9 cellular contexts compared by ENCODE assay signal in the genomic region with DNA sequence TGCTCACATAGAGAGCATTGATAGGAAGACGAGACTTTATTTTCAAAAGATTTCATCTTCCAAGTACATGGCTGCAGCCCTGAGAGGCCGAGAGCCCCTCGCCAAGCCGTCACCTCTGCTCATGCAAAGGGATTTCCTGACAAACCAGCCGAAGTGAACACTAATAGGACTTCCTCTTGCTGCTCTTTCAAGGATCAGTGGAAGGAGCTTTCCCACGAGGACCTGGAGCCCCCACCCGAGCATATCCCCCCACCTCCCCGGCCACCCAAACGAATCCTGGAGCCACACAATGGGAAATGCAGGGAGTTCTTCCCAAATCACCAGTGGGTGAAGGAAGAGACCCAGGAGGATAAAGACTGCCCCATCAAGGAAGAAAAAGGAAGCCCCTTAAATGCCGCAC.
"Had no signal": no experiment of that assay in that cellular context is flagged by ENCODE, and none has a peak within 500 bp of the region (broad histone marks: within the 10 kb centered on the region; RNA-seq: fewer than 3 reads in every experiment).

No MANE protein-coding gene starts in this region.

- H3K9me3 Mint-ChIP-seq: naive B cell; stimulated activated naive CD8-positive, alpha-beta T cell treated with anti-CD3 and anti-CD28 coated beads, Interleukin-15, amount 100 ng/mL, for 72 hours; type B pancreatic cell had no signal

- H3K4me3 Mint-ChIP-seq: naive B cell; stimulated activated naive CD8-positive, alpha-beta T cell treated with anti-CD3 and anti-CD28 coated beads, Interleukin-15, amount 100 ng/mL, for 72 hours; type B pancreatic cell had no signal

- H3K4me3 ChIP-seq: heart left ventricle, lung, skin epidermis had no signal

- H3K27ac ChIP-seq: brain microvascular endothelial cell, foreskin keratinocyte, parathyroid adenoma, skin epidermis had no signal

- H3K9me3 ChIP-seq: heart left ventricle had no signal

- DNase-seq: brain microvascular endothelial cell, foreskin keratinocyte had no signal

- H2AFZ ChIP-seq: parathyroid adenoma had no signal

- H3K27me3 ChIP-seq: brain microvascular endothelial cell, foreskin keratinocyte, heart left ventricle had no signal

- H3K27me3 Mint-ChIP-seq: naive B cell; stimulated activated naive CD8-positive, alpha-beta T cell treated with anti-CD3 and anti-CD28 coated beads, Interleukin-15, amount 100 ng/mL, for 72 hours; type B pancreatic cell had no signal

- H3K4me1 ChIP-seq: foreskin keratinocyte had no signal

- H3K27ac Mint-ChIP-seq: type B pancreatic cell had no signal
